In the genomic region with DNA sequence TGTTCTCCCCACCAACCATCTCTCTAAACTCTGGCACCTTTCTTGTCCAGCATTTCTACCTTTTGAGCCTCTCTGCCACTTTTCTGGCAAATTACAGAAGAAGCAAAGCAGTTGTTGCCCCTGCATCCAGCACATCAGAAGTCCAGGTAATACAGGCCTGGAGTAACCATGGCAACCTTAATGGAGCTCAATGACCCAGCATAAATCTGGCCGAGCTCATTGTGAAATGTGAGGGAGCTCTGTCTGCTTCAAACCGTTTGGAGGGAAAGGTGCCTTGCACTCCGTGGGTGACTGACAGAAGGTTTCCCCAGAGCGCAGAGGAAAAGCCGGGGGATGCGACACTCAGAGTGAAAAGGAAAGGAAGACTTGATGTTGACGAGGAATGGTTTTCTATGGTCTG, we compare ENCODE assay signal across 18 cellular contexts.
"Had no signal": no experiment of that assay in that cellular context is flagged by ENCODE, and none has a peak within 500 bp of the region (broad histone marks: within the 10 kb centered on the region; RNA-seq: fewer than 3 reads in every experiment).

No MANE protein-coding gene starts in this region.

- DNase-seq: activated CD4-positive, alpha-beta T cell treated with anti-CD3 and anti-CD28 coated beads for 1 hour; activated CD4-positive, alpha-beta T cell treated with anti-CD3 and anti-CD28 coated beads, Interleukin-2, amount 50 U/mL, for 4 hours; activated effector memory CD4-positive, alpha-beta T cell treated with anti-CD3 and anti-CD28 coated beads, Interleukin-2, amount 50 U/mL, for 16 hours; activated naive CD4-positive, alpha-beta T cell treated with anti-CD3 and anti-CD28 coated beads, Interleukin-2, amount 50 U/mL, for 16 hours; activated T-cell treated with anti-CD3 and anti-CD28 coated beads, Interleukin-2, amount 50 U/mL, for 72 hours; aorta; brain microvascular endothelial cell; cortex of kidney; gastrocnemius medialis; head of caudate nucleus; left ventricle myocardium inferior; mammary epithelial cell; sigmoid colon; stimulated activated CD4-positive, alpha-beta T cell treated with anti-CD3 and anti-CD28 coated beads, Interleukin-4, amount 100 ng/mL, for 24 hours; stomach; trophoblast cell had no signal

- ATAC-seq: activated T-cell treated with anti-CD3 and anti-CD28 coated beads, Interleukin-2, amount 50 U/mL, for 72 hours; esophagus mucosa; gastrocnemius medialis; stimulated activated effector memory CD8-positive, alpha-beta T cell treated with anti-CD3 and anti-CD28 coated beads, Interleukin-12 subunit alpha, Interleukin-12 subunit beta, amount 100 ng/mL, for 72 hours had no signal
